Comparison of ENCODE assay signal across 38 cellular contexts in the genomic region with DNA sequence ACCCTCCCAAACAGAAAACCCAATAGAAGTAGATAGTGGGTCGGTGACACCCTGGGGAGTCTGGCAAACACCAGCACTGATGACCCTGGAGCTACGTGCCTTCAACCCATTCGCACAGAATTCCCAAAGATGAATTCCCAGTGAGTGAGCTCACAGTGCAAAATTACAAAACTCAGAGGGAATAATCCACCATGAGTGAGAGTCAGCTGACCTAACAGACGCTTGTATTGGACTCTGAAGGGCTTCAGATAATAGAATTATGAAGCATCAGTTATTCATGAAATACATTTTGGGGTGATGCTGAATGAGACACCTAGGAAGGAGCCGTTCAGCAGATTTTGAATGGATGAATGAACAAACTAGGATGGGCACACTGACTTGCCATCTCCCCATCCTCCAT. TPM values are rescaled to one million over a fixed set of nuclear protein-coding genes. Genes with fewer than 3 reads are reported as not detected.
"Had no signal": no experiment of that assay in that cellular context is flagged by ENCODE, and none has a peak within 500 bp of the region (broad histone marks: within the 10 kb centered on the region; RNA-seq: fewer than 3 reads in every experiment).

No MANE protein-coding gene starts in this region.

- H3K27me3 ChIP-seq: adrenal gland, ascending aorta, body of pancreas, brain microvascular endothelial cell, breast epithelium, cardiac muscle cell had no signal

- H3K4me1 ChIP-seq: adrenal gland, ascending aorta, body of pancreas, breast epithelium had no signal

- H3K36me3 Mint-ChIP-seq: activated naive CD4-positive, alpha-beta T cell treated with anti-CD3 and anti-CD28 coated beads, Interleukin-2, amount 10 ng/mL, durations not matched to agents 7 days and 5 days; activated naive CD8-positive, alpha-beta T cell treated with anti-CD3 and anti-CD28 coated beads for 36 hours; activated naive CD8-positive, alpha-beta T cell treated with anti-CD3 and anti-CD28 coated beads, Interleukin-2, amount 10 ng/mL, durations not matched to agents 7 days and 5 days had no signal

- DNase-seq: activated effector memory CD4-positive, alpha-beta T cell treated with Interleukin-2 at 50 U/mL for 16 hours; activated gamma-delta T cell; activated gamma-delta T cell treated with Interleukin-2 at 50 U/mL for 16 hours; activated naive CD4-positive, alpha-beta T cell; activated naive CD4-positive, alpha-beta T cell treated with anti-CD3 and anti-CD28 coated beads for 36 hours; activated naive CD4-positive, alpha-beta T cell treated with anti-CD3 and anti-CD28 coated beads, Interleukin-2, amount 10 ng/mL, durations not matched to agents 7 days and 5 days; activated naive CD4-positive, alpha-beta T cell treated with anti-CD3 and anti-CD28 coated beads, Interleukin-2, amount 50 U/mL, for 16 hours; activated naive CD4-positive, alpha-beta T cell treated with Interleukin-2 at 50 U/mL for 16 hours; activated naive CD8-positive, alpha-beta T cell treated with anti-CD3 and anti-CD28 coated beads for 36 hours; activated naive CD8-positive, alpha-beta T cell treated with anti-CD3 and anti-CD28 coated beads, Interleukin-2, amount 10 ng/mL, durations not matched to agents 7 days and 5 days; activated naive CD8-positive, alpha-beta T cell treated with anti-CD3 and anti-CD28 coated beads, Interleukin-2, amount 50 U/mL, for 24 hours; activated T-cell treated with anti-CD3 and anti-CD28 coated beads for 4 hours; activated T-cell treated with anti-CD3 and anti-CD28 coated beads, Interleukin-2, amount 50 U/mL, for 1 hour; activated T-cell treated with anti-CD3 and anti-CD28 coated beads, Interleukin-2, amount 50 U/mL, for 24 hours; activated T-cell treated with anti-CD3 and anti-CD28 coated beads, Interleukin-2, amount 50 U/mL, for 4 hours; activated T-cell treated with anti-CD3 and anti-CD28 coated beads, Interleukin-2, amount 50 U/mL, for 48 hours; activated T-cell treated with anti-CD3 and anti-CD28 coated beads, Interleukin-2, amount 50 U/mL, for 72 hours; adrenal gland; amniotic stem cell; amygdala; anterior cingulate cortex; body of pancreas; brain microvascular endothelial cell; caudate nucleus; central memory CD4-positive, alpha-beta T cell; cerebellar nuclear complex had no signal

- H3K4me1 Mint-ChIP-seq: activated naive CD4-positive, alpha-beta T cell treated with anti-CD3 and anti-CD28 coated beads, Interleukin-2, amount 10 ng/mL, durations not matched to agents 7 days and 5 days; activated naive CD4-positive, alpha-beta T cell treated with anti-CD3 and anti-CD28 coated beads, Interleukin-2, amount 50 U/mL, for 24 hours; activated naive CD8-positive, alpha-beta T cell treated with anti-CD3 and anti-CD28 coated beads for 36 hours; activated naive CD8-positive, alpha-beta T cell treated with anti-CD3 and anti-CD28 coated beads, Interleukin-2, amount 10 ng/mL, durations not matched to agents 7 days and 5 days; activated naive CD8-positive, alpha-beta T cell treated with anti-CD3 and anti-CD28 coated beads, Interleukin-2, amount 50 U/mL, for 24 hours; activated T-helper 17 cell treated with anti-CD3 and anti-CD28 coated beads, Interleukin-2, amount 50 U/mL, for 72 hours; brain had no signal

- FAIRE-seq: astrocyte, bronchial epithelial cell had no signal

- H3K4me3 Mint-ChIP-seq: activated naive CD4-positive, alpha-beta T cell treated with anti-CD3 and anti-CD28 coated beads for 36 hours; activated naive CD4-positive, alpha-beta T cell treated with anti-CD3 and anti-CD28 coated beads, Interleukin-2, amount 10 ng/mL, durations not matched to agents 7 days and 5 days; activated naive CD4-positive, alpha-beta T cell treated with anti-CD3 and anti-CD28 coated beads, Interleukin-2, amount 50 U/mL, for 24 hours; activated naive CD8-positive, alpha-beta T cell; activated naive CD8-positive, alpha-beta T cell treated with anti-CD3 and anti-CD28 coated beads for 36 hours; activated naive CD8-positive, alpha-beta T cell treated with anti-CD3 and anti-CD28 coated beads, Interleukin-2, amount 10 ng/mL, durations not matched to agents 7 days and 5 days; activated naive CD8-positive, alpha-beta T cell treated with anti-CD3 and anti-CD28 coated beads, Interleukin-2, amount 50 U/mL, for 24 hours; activated T-cell treated with anti-CD3 and anti-CD28 coated beads, Interleukin-2, amount 50 U/mL, for 24 hours; activated T-cell treated with anti-CD3 and anti-CD28 coated beads, Interleukin-2, amount 50 U/mL, for 4 hours; activated T-cell treated with anti-CD3 and anti-CD28 coated beads, Interleukin-2, amount 50 U/mL, for 72 hours; activated T-helper 1 cell treated with anti-CD3 and anti-CD28 coated beads, Interleukin-12 subunit alpha, Interleukin-12 subunit beta, Interleukin-2, Interleukin-4 antibody, amounts not matched to agents 30 ng/mL and 10 ng/mL and 1 ng/mL, durations not matched to agents 14 hours and 24 hours and 36 hours; activated T-helper 17 cell treated with anti-CD3 and anti-CD28 coated beads, Interleukin-2, amount 50 U/mL, for 72 hours; brain had no signal

- H3K27ac ChIP-seq: adrenal gland, ascending aorta, body of pancreas, brain microvascular endothelial cell, breast epithelium, cardiac muscle cell had no signal

- ATAC-seq: activated naive CD4-positive, alpha-beta T cell treated with anti-CD3 and anti-CD28 coated beads, Interleukin-2, amount 50 U/mL, for 72 hours; activated naive CD8-positive, alpha-beta T cell treated with anti-CD3 and anti-CD28 coated beads, Interleukin-2, amount 50 U/mL, for 24 hours; activated T-cell treated with anti-CD3 and anti-CD28 coated beads, Interleukin-2, amount 50 U/mL, for 4 hours; activated T-cell treated with anti-CD3 and anti-CD28 coated beads, Interleukin-2, amount 50 U/mL, for 72 hours; activated T-helper 17 cell treated with anti-CD3 and anti-CD28 coated beads, Interleukin-2, amount 50 U/mL, for 72 hours; body of pancreas had no signal

- H3K27ac Mint-ChIP-seq: activated naive CD4-positive, alpha-beta T cell treated with anti-CD3 and anti-CD28 coated beads for 36 hours; activated naive CD4-positive, alpha-beta T cell treated with anti-CD3 and anti-CD28 coated beads, Interleukin-2, amount 10 ng/mL, durations not matched to agents 7 days and 5 days; activated naive CD4-positive, alpha-beta T cell treated with anti-CD3 and anti-CD28 coated beads, Interleukin-2, amount 50 U/mL, for 24 hours; activated naive CD8-positive, alpha-beta T cell; activated naive CD8-positive, alpha-beta T cell treated with anti-CD3 and anti-CD28 coated beads for 36 hours; activated naive CD8-positive, alpha-beta T cell treated with anti-CD3 and anti-CD28 coated beads, Interleukin-2, amount 10 ng/mL, durations not matched to agents 7 days and 5 days; activated naive CD8-positive, alpha-beta T cell treated with anti-CD3 and anti-CD28 coated beads, Interleukin-2, amount 50 U/mL, for 24 hours; activated T-cell treated with anti-CD3 and anti-CD28 coated beads, Interleukin-2, amount 50 U/mL, for 24 hours; activated T-cell treated with anti-CD3 and anti-CD28 coated beads, Interleukin-2, amount 50 U/mL, for 72 hours; activated T-helper 1 cell treated with anti-CD3 and anti-CD28 coated beads, Interleukin-12 subunit alpha, Interleukin-12 subunit beta, Interleukin-2, Interleukin-4 antibody, amounts not matched to agents 30 ng/mL and 10 ng/mL and 1 ng/mL, durations not matched to agents 14 hours and 24 hours and 36 hours; activated T-helper 17 cell treated with anti-CD3 and anti-CD28 coated beads, Interleukin-2, amount 50 U/mL, for 72 hours; activated T-helper 2 cell treated with anti-CD3 and anti-CD28 coated beads, Interferon-gamma antibody, Interleukin-2, Interleukin-4, amounts not matched to agents 10 μg/mL and 5 μg/mL and 100 μg/mL, durations not matched to agents 14 hours and 24 hours and 36 hours; brain had no signal

- H3K4me3 ChIP-seq: adrenal gland, ascending aorta, body of pancreas, breast epithelium, cardiac muscle cell had no signal

- H3K36me3 ChIP-seq: adrenal gland, brain microvascular endothelial cell, breast epithelium, cardiac muscle cell had no signal

RNA-seq across cellular contexts. Expression of gene KCNC3, which starts 40.2 kb away (rescaled TPM):
- total RNA-seq: astrocyte, bronchial epithelial cell had no signal
